In the genomic region with DNA sequence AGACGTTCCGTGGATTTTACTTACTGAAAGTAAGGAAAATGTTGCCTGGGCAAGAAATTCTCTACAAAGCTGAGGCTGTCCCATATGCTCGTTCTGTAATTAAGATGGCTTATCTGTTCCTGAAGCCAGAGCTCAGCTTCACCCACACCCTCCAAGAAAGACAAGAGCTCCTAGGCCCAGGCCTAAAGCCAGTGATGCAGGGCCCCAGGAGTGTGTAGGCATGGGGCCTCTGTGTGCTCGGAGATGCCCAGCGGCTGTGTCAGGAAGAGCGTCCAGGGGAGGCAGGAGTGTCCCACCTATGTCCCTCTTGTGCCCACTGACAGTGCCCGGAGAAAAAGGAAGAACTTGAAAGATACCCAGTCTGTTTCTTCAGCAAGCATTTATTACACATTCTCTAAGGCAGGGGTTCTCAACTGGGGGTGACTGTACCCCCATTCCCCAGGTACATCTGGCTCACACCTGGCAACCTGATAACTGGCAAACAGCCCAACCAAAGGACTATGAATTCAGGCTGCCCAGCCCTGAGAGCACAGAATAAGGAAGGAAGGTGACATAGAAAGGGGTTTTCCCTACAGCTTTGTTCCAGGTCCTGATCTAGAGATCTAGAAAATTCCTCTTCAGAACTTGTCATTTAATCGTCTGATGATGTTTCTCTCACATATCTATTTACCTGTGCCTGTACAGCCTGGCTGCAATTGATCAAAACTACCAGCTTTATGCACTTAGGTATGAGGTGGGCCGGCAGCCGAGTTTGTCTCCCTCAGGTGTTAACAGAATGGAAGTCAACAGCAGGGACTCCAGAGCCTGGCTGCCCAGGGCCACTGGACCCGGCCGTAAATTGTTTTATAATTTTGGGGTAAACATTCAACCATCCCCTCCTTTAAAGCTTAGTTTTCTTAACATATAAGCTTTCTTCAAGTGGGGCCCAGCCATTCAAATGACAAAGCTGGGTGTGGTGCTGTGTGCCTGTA, we compare ENCODE assay signal across 14 cellular contexts. TPM values are rescaled to one million over a fixed set of nuclear protein-coding genes. Genes with fewer than 3 reads are reported as not detected.
DNase-seq lines count a peak whose midpoint lies in the region; ATAC-seq and TF ChIP-seq lines count a peak whose summit lies in the region.
"Had no signal": no experiment of that assay in that cellular context is flagged by ENCODE, and none has a peak within 500 bp of the region (broad histone marks: within the 10 kb centered on the region; RNA-seq: fewer than 3 reads in every experiment).

No MANE protein-coding gene starts in this region.

- H3K9me3 ChIP-seq in SU-DHL-6 (ENCODE audit: insufficient read depth, low read length) (no peaks in the 10 kb centered on the region), smooth muscle cell (replicated peaks; ENCODE audit: low read depth) (no peaks in the 10 kb centered on the region)
- H3K9me3 ChIP-seq: A549, HAP-1 had no signal

- no peak overlapping the region for H3K4me2 ChIP-seq in SU-DHL-6 (ENCODE audit: low read depth, low read length, poor library complexity, severe bottlenecking)
- H3K4me2 ChIP-seq in smooth muscle cell = no peak overlapping the region
- H3K4me2 ChIP-seq: A549 had no signal

- H2AFZ ChIP-seq in SU-DHL-6 (ENCODE audit: low read depth, low read length, severe bottlenecking) (no peak overlapping the region), smooth muscle cell (ENCODE audit: low read depth) (no peak overlapping the region)

- H3K4me1 Mint-ChIP-seq in T-helper 2 cell treated with Interferon-gamma antibody and Interleukin-4, amounts not matched to agents 5 μg/mL and 100 μg/mL, for 36 hours (ENCODE audit: low read depth) = peaks cover 37% of the 10 kb centered on the region
- H3K4me1 Mint-ChIP-seq in effector memory CD8-positive, alpha-beta T cell (ENCODE audit: low read depth in 2 of 2) = peaks cover 11 to 21% of the 10 kb centered on the region in 2 donors
- H3K4me1 Mint-ChIP-seq in stimulated activated effector memory CD8-positive, alpha-beta T cell treated with anti-CD3 and anti-CD28 coated beads, Interleukin-12 subunit alpha, Interleukin-12 subunit beta, amount 100 ng/mL, for 72 hours = peaks cover 46% of the 10 kb centered on the region

- WGBS in smooth muscle cell (ENCODE audit: low lambda C conversion rate) = 83% methylated on average over 12 of the region's 12 CpGs

- H3K27ac ChIP-seq in SU-DHL-6 (ENCODE audit: low read depth, low read length) (peak overlapping the region; percentile 94), smooth muscle cell (ENCODE audit: low read depth) (no peak overlapping the region)

- H3F3A ChIP-seq in SU-DHL-6 (ENCODE audit: insufficient read depth) (peaks cover 27% of the 10 kb centered on the region), smooth muscle cell (ENCODE audit: low read depth) (peaks cover 17% of the 10 kb centered on the region)

- peak overlapping the region; percentile 80 for H3K27ac Mint-ChIP-seq in T-helper 2 cell treated with Interferon-gamma antibody and Interleukin-4, amounts not matched to agents 5 μg/mL and 100 μg/mL, for 36 hours
- peak overlapping the region; percentile 61 to 75 for H3K27ac Mint-ChIP-seq in effector memory CD8-positive, alpha-beta T cell
- peak overlapping the region; percentile 40 for H3K27ac Mint-ChIP-seq in stimulated activated effector memory CD8-positive, alpha-beta T cell treated with anti-CD3 and anti-CD28 coated beads, Interleukin-12 subunit alpha, Interleukin-12 subunit beta, amount 100 ng/mL, for 72 hours
- H3K27ac Mint-ChIP-seq: dendritic cell treated with granulocyte-macrophage colony-stimulating factor and Interleukin-4, amounts not matched to agents 40 ng/mL and 50 ng/mL, for 4 days had no signal

- no peak for DNase-seq in T-helper 2 cell treated with Interferon-gamma antibody and Interleukin-4, amounts not matched to agents 5 μg/mL and 100 μg/mL, for 36 hours (ENCODE audit: low spot score)
- DNase-seq in T-helper 2 cell (no peak), NCI-H82 treated with DMSO at 0.1 percent for 48 hours (lab: John Stamatoyannopoulos, UW; ENCODE audit: unreplicated experiment) (no peak), smooth muscle cell (lab: John Stamatoyannopoulos, UW; ENCODE audit: unreplicated experiment) (no peak)
- no peak for DNase-seq in effector memory CD8-positive, alpha-beta T cell
- DNase-seq in stimulated activated effector memory CD8-positive, alpha-beta T cell treated with anti-CD3 and anti-CD28 coated beads, Interleukin-12 subunit alpha, Interleukin-12 subunit beta, amount 100 ng/mL, for 72 hours (ENCODE audit: low spot score in 2 of 2) = no peak
- DNase-seq: DMS53, NCI-H345 had no signal

- no peak for ATAC-seq in effector memory CD8-positive, alpha-beta T cell (replicated peaks)
- no peak for ATAC-seq in stimulated activated effector memory CD8-positive, alpha-beta T cell treated with anti-CD3 and anti-CD28 coated beads, Interleukin-12 subunit alpha, Interleukin-12 subunit beta, amount 100 ng/mL, for 72 hours
- no peak for ATAC-seq in HG02678 (IDR thresholded peaks at IDR 0.05; ENCODE audit: unreplicated experiment)
- ATAC-seq: A549, sciatic nerve had no signal

- H3K9ac ChIP-seq in SU-DHL-6 (ENCODE audit: low read length) = no peak overlapping the region
- no peak overlapping the region for H3K9ac ChIP-seq in smooth muscle cell (ENCODE audit: low read depth)

- H3K27me3 Mint-ChIP-seq in T-helper 2 cell treated with Interferon-gamma antibody and Interleukin-4, amounts not matched to agents 5 μg/mL and 100 μg/mL, for 36 hours (ENCODE audit: low read depth) = no peaks in the 10 kb centered on the region
- no peaks in the 10 kb centered on the region for H3K27me3 Mint-ChIP-seq in effector memory CD8-positive, alpha-beta T cell
- H3K27me3 Mint-ChIP-seq: dendritic cell treated with granulocyte-macrophage colony-stimulating factor and Interleukin-4, amounts not matched to agents 40 ng/mL and 50 ng/mL, for 4 days had no signal

- TF ChIP-seq CTCF in SU-DHL-6 (IDR thresholded peaks at IDR 0.05; ENCODE audit: insufficient read depth, low read length, poor library complexity, severe bottlenecking) (no peak), smooth muscle cell (IDR thresholded peaks at IDR 0.05; ENCODE audit: borderline replicate concordance, insufficient read depth, poor library complexity, severe bottlenecking) (no peak)

- H3K4me3 Mint-ChIP-seq in T-helper 2 cell treated with Interferon-gamma antibody and Interleukin-4, amounts not matched to agents 5 μg/mL and 100 μg/mL, for 36 hours = no peak overlapping the region
- H3K4me3 Mint-ChIP-seq in effector memory CD8-positive, alpha-beta T cell = no peak overlapping the region
- H3K4me3 Mint-ChIP-seq in stimulated activated effector memory CD8-positive, alpha-beta T cell treated with anti-CD3 and anti-CD28 coated beads, Interleukin-12 subunit alpha, Interleukin-12 subunit beta, amount 100 ng/mL, for 72 hours = no peak overlapping the region
- H3K4me3 Mint-ChIP-seq: dendritic cell treated with granulocyte-macrophage colony-stimulating factor and Interleukin-4, amounts not matched to agents 40 ng/mL and 50 ng/mL, for 4 days had no signal

- H3K4me3 ChIP-seq in SU-DHL-6 (ENCODE audit: insufficient read depth, low read length, poor library complexity, severe bottlenecking) (no peak overlapping the region), smooth muscle cell (no peak overlapping the region)
- H3K4me3 ChIP-seq: A549, HAP-1 had no signal

- H3K9me3 Mint-ChIP-seq in T-helper 2 cell treated with Interferon-gamma antibody and Interleukin-4, amounts not matched to agents 5 μg/mL and 100 μg/mL, for 36 hours = no peaks in the 10 kb centered on the region
- H3K9me3 Mint-ChIP-seq in effector memory CD8-positive, alpha-beta T cell = no peaks in the 10 kb centered on the region
- no peaks in the 10 kb centered on the region for H3K9me3 Mint-ChIP-seq in stimulated activated effector memory CD8-positive, alpha-beta T cell treated with anti-CD3 and anti-CD28 coated beads, Interleukin-12 subunit alpha, Interleukin-12 subunit beta, amount 100 ng/mL, for 72 hours
- H3K9me3 Mint-ChIP-seq: dendritic cell treated with granulocyte-macrophage colony-stimulating factor and Interleukin-4, amounts not matched to agents 40 ng/mL and 50 ng/mL, for 4 days had no signal

- H3K36me3 ChIP-seq in SU-DHL-6 (ENCODE audit: low read length) = peaks cover 3% of the 10 kb centered on the region; the same call in 1 of the 2 replicates
- H3K36me3 ChIP-seq in smooth muscle cell (ENCODE audit: low read depth) = no peaks in the 10 kb centered on the region

- H3K4me1 ChIP-seq in smooth muscle cell (ENCODE audit: low read depth) = no peaks in the 10 kb centered on the region
- H3K4me1 ChIP-seq: HAP-1 had no signal

- H3K79me2 ChIP-seq in SU-DHL-6 (ENCODE audit: insufficient read depth, low read length) (no peaks in the 10 kb centered on the region; the same call in 1 of the 2 replicates), smooth muscle cell (ENCODE audit: low read depth) (no peaks in the 10 kb centered on the region)

- H3K27me3 ChIP-seq in SU-DHL-6 (ENCODE audit: low read length) (no peaks in the 10 kb centered on the region), smooth muscle cell (ENCODE audit: low read depth) (no peaks in the 10 kb centered on the region)

- H4K20me1 ChIP-seq in SU-DHL-6 (ENCODE audit: low read depth, low read length) = no peaks in the 10 kb centered on the region
- H4K20me1 ChIP-seq in smooth muscle cell (ENCODE audit: low read depth) = peaks cover 99% of the 10 kb centered on the region

- peaks cover 68% of the 10 kb centered on the region for H3K36me3 Mint-ChIP-seq in T-helper 2 cell treated with Interferon-gamma antibody and Interleukin-4, amounts not matched to agents 5 μg/mL and 100 μg/mL, for 36 hours (ENCODE audit: low read depth)
- peaks cover 83% of the 10 kb centered on the region for H3K36me3 Mint-ChIP-seq in effector memory CD8-positive, alpha-beta T cell (ENCODE audit: insufficient read depth)
- H3K36me3 Mint-ChIP-seq in stimulated activated effector memory CD8-positive, alpha-beta T cell treated with anti-CD3 and anti-CD28 coated beads, Interleukin-12 subunit alpha, Interleukin-12 subunit beta, amount 100 ng/mL, for 72 hours = peaks cover 88% of the 10 kb centered on the region

- no peaks in the 10 kb centered on the region for H3K9me2 ChIP-seq in SU-DHL-6 (replicated peaks; ENCODE audit: insufficient read depth, low read length)

RNA-seq across cellular contexts. Expression of gene SNN, which starts 12.0 kb away (rescaled TPM):
- 6.4 and 8.2 TPM in 2 replicates for total RNA-seq in smooth muscle cell
- 10.1 and 10.9 TPM in 2 replicates for polyA plus RNA-seq in smooth muscle cell
